ENCODE assay signal across 8 cellular contexts in the genomic region with DNA sequence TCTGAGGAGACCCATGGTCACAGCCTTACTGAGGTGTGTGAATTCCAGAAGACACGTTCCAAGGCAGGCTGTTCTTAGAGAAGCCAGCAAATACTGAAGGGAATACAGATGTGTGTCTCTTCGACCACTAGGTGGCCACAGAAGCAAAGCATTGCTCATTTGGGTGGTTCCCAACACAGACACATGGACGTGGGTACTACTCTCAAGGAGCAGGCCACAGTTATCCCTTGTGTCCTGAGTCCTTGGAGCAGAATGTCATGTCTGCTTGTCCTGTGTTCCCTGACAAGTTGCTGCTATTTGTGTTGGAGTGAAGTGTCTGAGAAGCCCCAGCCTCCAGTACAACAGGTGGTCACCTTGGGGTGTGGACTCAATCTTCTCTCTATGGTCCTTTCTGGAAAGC. TPM values are rescaled to one million over a fixed set of nuclear protein-coding genes. Genes with fewer than 3 reads are reported as not detected.
DNase-seq lines count a peak whose midpoint lies in the region; TF ChIP-seq lines count a peak whose summit lies in the region.

No MANE protein-coding gene starts in this region.

- H2AK5ac ChIP-seq in mesenchymal stem cell (ENCODE audit: low read length, severe bottlenecking), result no peak overlapping the region

- peaks cover 57% of the 10 kb centered on the region for H3K36me3 Mint-ChIP-seq in Calu3 (ENCODE audit: insufficient read depth, unreplicated experiment)

- peak overlapping the region; percentile 16 for H3K9ac ChIP-seq in mesenchymal stem cell (ENCODE audit: low read length)

- TF ChIP-seq CTCF in Calu3 (IDR thresholded peaks at IDR 0.05; ENCODE audit: unreplicated experiment), result peak; percentile 87

- H3K4me3 ChIP-seq in mesenchymal stem cell (ENCODE audit: insufficient read depth in 1 of 2, low read depth in 1 of 2, low read length in 2 of 2), result no peak overlapping the region

- CTCF ChIA-PET in Calu3 (lab: Charles Lee) (interaction anchor here (0.8 to 2.3 kb wide), 3 partner anchors 18 to 44 kb away, joined by 5 to 8 read pairs (median 5); no protein-coding TSS in a partner anchor), HEK293T (lab: Yijun Ruan, JAX) (interaction anchor here (0.9 to 1.7 kb wide), 4 partner anchors 12 to 72 kb away, joined by 3 to 7 read pairs (median 4); no protein-coding TSS in a partner anchor)

- H3K79me1 ChIP-seq in mesenchymal stem cell (replicated peaks; ENCODE audit: low read length, poor library complexity, severe bottlenecking), result peaks cover 52% of the 10 kb centered on the region

- peaks cover 51 to 59% of the 10 kb centered on the region in 2 experiments for H3K36me3 ChIP-seq in mesenchymal stem cell (ENCODE audit: control insufficient read depth in 1 of 2, insufficient read depth in 2 of 2, low read depth in 1 of 2, low read length in 2 of 2)

- no peak overlapping the region for H2BK120ac ChIP-seq in mesenchymal stem cell (ENCODE audit: low read depth, low read length)

- no TSS peak for BruUV-seq in Calu3 (replicated peaks; lab: Mats Ljungman, UMichigan)

- H4K91ac ChIP-seq in mesenchymal stem cell (ENCODE audit: low read length), result no peak overlapping the region

- H3K14ac ChIP-seq in mesenchymal stem cell (ENCODE audit: low read length in 2 of 2), result no peak overlapping the region

- H3K4me3 Mint-ChIP-seq in Calu3 (ENCODE audit: low read depth, unreplicated experiment), result no peak overlapping the region

- H4K8ac ChIP-seq in mesenchymal stem cell (ENCODE audit: low read length), result no peak overlapping the region

- H3K18ac ChIP-seq in mesenchymal stem cell (ENCODE audit: low read depth in 1 of 2, low read length in 2 of 2), result no peak overlapping the region

- no peak overlapping the region for H2BK12ac ChIP-seq in mesenchymal stem cell (ENCODE audit: low read length in 2 of 2)

- H3K4me2 ChIP-seq in mesenchymal stem cell (ENCODE audit: low read length, poor library complexity, severe bottlenecking), result no peak overlapping the region

- H3K4me1 Mint-ChIP-seq in Calu3 (ENCODE audit: low read depth, unreplicated experiment), result peaks cover 4% of the 10 kb centered on the region

- H3K27ac Mint-ChIP-seq in Calu3 (ENCODE audit: unreplicated experiment), result no peak overlapping the region

- no peak overlapping the region for H3K23ac ChIP-seq in mesenchymal stem cell (ENCODE audit: low read length in 2 of 2)

- intact Hi-C loops in Calu3 (cut with micrococcal nuclease; ENCODE audit: unreplicated experiment) (no loop called here), posterior vena cava (cut with DNase I) (loop anchor here in 1 of 2 donors (5.0 kb wide), 1 partner anchor 41 kb away; no protein-coding TSS in a partner anchor)

- no peak overlapping the region for H2BK5ac ChIP-seq in mesenchymal stem cell (ENCODE audit: low read depth, low read length, poor library complexity, severe bottlenecking)

- DNase-seq in Calu3, result peak; percentile 61
- DNase-seq in HEK293T (ENCODE audit: extremely low spot score), result peak; percentile 69
- DNase-seq in NCI-H460 (ENCODE audit: extremely low read depth, low read depth), result peak; percentile 75
- DNase-seq in activated CD4-positive, alpha-beta T cell treated with anti-CD3 and anti-CD28 coated beads, Interleukin-2, amount 50 U/mL, for 1 hour, result peak; percentile 52
- DNase-seq in effector CD4-positive, alpha-beta T cell, result peak; percentile 47
- peak; percentile 80 for DNase-seq in mesenchymal stem cell
- peak; percentile 27 to 37 for DNase-seq in stimulated activated CD8-positive, alpha-beta memory T cell treated with anti-CD3 and anti-CD28 coated beads, Interleukin-7, amount 100 ng/mL, for 4 hours (ENCODE audit: low read depth in 2 of 2)
- DNase-seq in posterior vena cava (ENCODE audit: low spot score), result no peak

- no peak overlapping the region for H2BK15ac ChIP-seq in mesenchymal stem cell (ENCODE audit: low read depth, poor library complexity, severe bottlenecking)

- H3K27ac ChIP-seq in mesenchymal stem cell (ENCODE audit: low read length, poor library complexity, severe bottlenecking), result no peak overlapping the region

- H3K9me3 Mint-ChIP-seq in Calu3 (ENCODE audit: low read depth, unreplicated experiment), result no peaks in the 10 kb centered on the region

- no peaks in the 10 kb centered on the region for H3K27me3 Mint-ChIP-seq in Calu3 (ENCODE audit: unreplicated experiment)

- no peak overlapping the region for H3K4ac ChIP-seq in mesenchymal stem cell (ENCODE audit: low read depth in 1 of 2, low read length in 2 of 2)

- no peak overlapping the region for H2AFZ ChIP-seq in mesenchymal stem cell (ENCODE audit: low read depth, low read length)

- WGBS in mesenchymal stem cell, result 3% methylated on average over 3 of the region's 3 CpGs

- no peaks in the 10 kb centered on the region for H3K9me3 ChIP-seq in mesenchymal stem cell (ENCODE audit: control insufficient read depth, low read length)

- peaks cover 9% of the 10 kb centered on the region for H3K4me1 ChIP-seq in mesenchymal stem cell (ENCODE audit: control insufficient read depth, insufficient read depth, low read depth, low read length)

- POLR2A ChIA-PET in HEK293T (lab: Yijun Ruan, JAX), result no interaction called here

- no peaks in the 10 kb centered on the region for H3K27me3 ChIP-seq in mesenchymal stem cell (ENCODE audit: control insufficient read depth in 1 of 2, insufficient read depth in 1 of 2, low read length in 2 of 2)

TF ChIP-seq in HEK293T, 16 proteins besides CTCF, POLR2A, EP300 and RAD21:
- TF ChIP-seq NFRKB (IDR thresholded peaks at IDR 0.05) (no peak), ELF4 (IDR thresholded peaks at IDR 0.05) (no peak), LEF1 (IDR thresholded peaks at IDR 0.05; ENCODE audit: borderline replicate concordance) (no peak)

RNA-seq across cellular contexts. Expression of a gene that starts 30.3 kb away (rescaled TPM):
- total RNA-seq in Calu3 (2022) (79.2 and 103 TPM in 2 replicates), posterior vena cava (10 to 100 TPM; 28.3 to 30.5 TPM)
- total RNA-seq in NCI-H460 (2014; rRNA removed; shearing (Covaris generic)), result 32.2 and 34.6 TPM in 2 replicates
- 31.4 and 44.9 TPM in 2 replicates for polyA plus RNA-seq in NCI-H460 (2014; cell fraction: nucleus; rRNA removed)
- polyA plus RNA-seq in mesenchymal stem cell (2013, experiment 1 of 2), result 42.5 TPM
- polyA plus RNA-seq in mesenchymal stem cell (2013, experiment 2 of 2), result 41.6 TPM

RNA-seq across cellular contexts. Expression of a gene that starts 32.0 kb away (rescaled TPM):
- total RNA-seq in Calu3 (2022), result 101 and 118 TPM in 2 replicates
- 47.9 and 50.7 TPM in 2 replicates for total RNA-seq in NCI-H460 (2014; rRNA removed; shearing (Covaris generic))
- polyA plus RNA-seq in NCI-H460 (2014; cell fraction: nucleus; rRNA removed), result 155 and 196 TPM in 2 replicates
- polyA plus RNA-seq in mesenchymal stem cell (2013, experiment 1 of 2), result 47.8 TPM
- polyA plus RNA-seq in mesenchymal stem cell (2013, experiment 2 of 2), result 47.4 TPM
- total RNA-seq in posterior vena cava, result 10 to 100 TPM; 18.8 to 25.3 TPM

RNA-seq across cellular contexts. Expression of a gene that starts 32.1 kb away (rescaled TPM):
- total RNA-seq in Calu3 (2022) (6.2 and 7.9 TPM in 2 replicates), posterior vena cava (10 to 100 TPM; 19.4 to 21.1 TPM)
- 4.7 and 5.3 TPM in 2 replicates for total RNA-seq in NCI-H460 (2014; rRNA removed; shearing (Covaris generic))
- 2.4 and 4.6 TPM in 2 replicates for polyA plus RNA-seq in NCI-H460 (2014; cell fraction: nucleus; rRNA removed)
- 27.5 TPM for polyA plus RNA-seq in mesenchymal stem cell (2013, experiment 1 of 2)
- 28.7 TPM for polyA plus RNA-seq in mesenchymal stem cell (2013, experiment 2 of 2)

RNA-seq across cellular contexts. Expression of a gene that starts 49.7 kb away (rescaled TPM):
- total RNA-seq in Calu3 (2022), result not detected in 2 replicates
- total RNA-seq in NCI-H460 (2014; rRNA removed; shearing (Covaris generic)), result not detected in 2 replicates
- not detected in 2 replicates for polyA plus RNA-seq in NCI-H460 (2014; cell fraction: nucleus; rRNA removed)
- polyA plus RNA-seq in mesenchymal stem cell (2013, experiment 1 of 2), result 0.01 TPM
- polyA plus RNA-seq in mesenchymal stem cell (2013, experiment 2 of 2), result not detected
- total RNA-seq in posterior vena cava, result under 1 TPM; 0.09 to 0.10 TPM
